13 cellular contexts compared by ENCODE assay signal in genomic region chr20:38023181-38024085, GRCh38. TPM values are rescaled to one million over a fixed set of nuclear protein-coding genes. Genes with fewer than 3 reads are reported as not detected.
A peak's percentile ranks its signal among the peaks of the same experiment; 100 is the strongest.
DNase-seq lines count a peak whose midpoint lies in the region; ATAC-seq and TF ChIP-seq lines count a peak whose summit lies in the region.
"Had no signal": no experiment of that assay in that cellular context is flagged by ENCODE, and none has a peak within 500 bp of the region (broad histone marks: within the 10 kb centered on the region; RNA-seq: fewer than 3 reads in every experiment).

No MANE protein-coding gene starts in this region.

- POLR2A ChIA-PET in activated naive CD8-positive, alpha-beta T cell treated with anti-CD3 and anti-CD28 coated beads, Interleukin-2, amount 10 ng/mL, durations not matched to agents 7 days and 5 days (lab: Charles Lee): interaction anchor here (1.6 kb wide), 1 partner anchor 10 kb away, joined by 6 read pairs; the partner anchor contains the start of genes RPRD1B and TTI1
- POLR2A ChIA-PET in PC-3 (lab: Charles Lee; ENCODE audit: unreplicated experiment): interaction anchor here (0.7 to 0.8 kb wide), 3 partner anchors 11 to 458 kb away, joined by 3 to 5 read pairs (median 3); no protein-coding TSS in a partner anchor

- H3K9me3 Mint-ChIP-seq in activated naive CD8-positive, alpha-beta T cell treated with anti-CD3 and anti-CD28 coated beads, Interleukin-2, amount 10 ng/mL, durations not matched to agents 7 days and 5 days: peaks cover 7% of the 10 kb centered on the region
- H3K9me3 Mint-ChIP-seq in activated naive CD8-positive, alpha-beta T cell treated with anti-CD3 and anti-CD28 coated beads for 36 hours: peaks cover 1% of the 10 kb centered on the region

- no peaks in the 10 kb centered on the region for H3K27me3 ChIP-seq in PC-3 (ENCODE audit: low read length)
- no peaks in the 10 kb centered on the region for H3K27me3 ChIP-seq in stomach
- no peaks in the 10 kb centered on the region for H3K27me3 ChIP-seq in prostate gland (replicated peaks; ENCODE audit: insufficient read depth)
- no peaks in the 10 kb centered on the region for H3K27me3 ChIP-seq in testis

- H3K36me3 Mint-ChIP-seq in activated naive CD8-positive, alpha-beta T cell treated with anti-CD3 and anti-CD28 coated beads, Interleukin-2, amount 10 ng/mL, durations not matched to agents 7 days and 5 days: peaks cover 38% of the 10 kb centered on the region
- H3K36me3 Mint-ChIP-seq in activated naive CD8-positive, alpha-beta T cell treated with anti-CD3 and anti-CD28 coated beads for 36 hours: peaks cover 40% of the 10 kb centered on the region

- TF ChIP-seq POLR2A in stomach (IDR thresholded peaks at IDR 0.05): no peak
- TF ChIP-seq POLR2A in prostate gland (IDR thresholded peaks at IDR 0.05): no peak
- TF ChIP-seq POLR2A in testis (IDR thresholded peaks at IDR 0.05): no peak

- H3K4me2 ChIP-seq in PC-3 (ENCODE audit: low read length): peak overlapping the region; percentile 59

- H3K4me1 Mint-ChIP-seq in activated naive CD8-positive, alpha-beta T cell treated with anti-CD3 and anti-CD28 coated beads, Interleukin-2, amount 10 ng/mL, durations not matched to agents 7 days and 5 days: peaks cover 5% of the 10 kb centered on the region
- peaks cover 41% of the 10 kb centered on the region for H3K4me1 Mint-ChIP-seq in activated naive CD8-positive, alpha-beta T cell treated with anti-CD3 and anti-CD28 coated beads for 36 hours

- 62 to 77% (median 65%) methylated on average over 5 of the region's 5 CpGs for WGBS in stomach, 5 donors
- 64% methylated on average over 5 of the region's 5 CpGs for WGBS in prostate gland
- WGBS in testis, 2 donors: 63 to 79% methylated on average over 5 of the region's 5 CpGs

- H4K20me1 ChIP-seq in PC-3 (ENCODE audit: low read length): peaks cover 18% of the 10 kb centered on the region

- TF ChIP-seq EP300 in stomach (IDR thresholded peaks at IDR 0.05): no peak

- DNase-seq in activated naive CD8-positive, alpha-beta T cell treated with anti-CD3 and anti-CD28 coated beads, Interleukin-2, amount 10 ng/mL, durations not matched to agents 7 days and 5 days: no peak
- DNase-seq in activated naive CD8-positive, alpha-beta T cell treated with anti-CD3 and anti-CD28 coated beads for 36 hours: no peak
- peak; percentile 61 for DNase-seq in PC-3
- peak; percentile 31 for DNase-seq in fibroblast of the aortic adventitia (ENCODE audit: low read depth)
- no peak for DNase-seq in stomach
- DNase-seq in prostate gland (ENCODE audit: low spot score): no peak
- no peak for DNase-seq in T1000 (lab: John Stamatoyannopoulos, UW)
- DNase-seq in testis: no peak
- DNase-seq: activated naive CD4-positive, alpha-beta T cell treated with anti-CD3 and anti-CD28 coated beads for 36 hours; H7; stimulated activated CD4-positive, alpha-beta T cell treated with anti-CD3 and anti-CD28 coated beads, Interleukin-12 subunit alpha, Interleukin-12 subunit beta, amount 100 ng/mL, for 4 hours; WERI-Rb-1 had no signal

- CTCF ChIA-PET in PC-3 (lab: Charles Lee): interaction anchor here (0.6 kb wide), 1 partner anchor 20 kb away, joined by 3 read pairs; no protein-coding TSS in a partner anchor

- H3K79me2 ChIP-seq in PC-3 (ENCODE audit: low read length): peaks cover 90% of the 10 kb centered on the region

- H3K4me1 ChIP-seq in PC-3 (ENCODE audit: insufficient read depth, low read length) (peaks cover 42% of the 10 kb centered on the region), stomach (peaks cover 0 to 32% (median 20%) of the 10 kb centered on the region in 4 donors), prostate gland (replicated peaks) (no peaks in the 10 kb centered on the region), testis (peaks cover 4% of the 10 kb centered on the region)

- peak overlapping the region; percentile 45 for H3K27ac ChIP-seq in PC-3 (ENCODE audit: low read length)
- H3K27ac ChIP-seq in stomach: peak overlapping the region in 3 of 5 donors; percentile 15 to 38 (median 29)
- H3K27ac ChIP-seq in prostate gland: no peak overlapping the region
- no peak overlapping the region for H3K27ac ChIP-seq in testis
- H3K27ac ChIP-seq: epithelial cell of prostate, WERI-Rb-1 had no signal

- intact Hi-C loops in PC-3 (cut with micrococcal nuclease): loop anchor here (1.0 kb wide), 1 partner anchor 22 kb away; no protein-coding TSS in a partner anchor
- intact Hi-C loops in stomach (cut with DNase I; ENCODE audit: low total_unique reads): no loop called here
- intact Hi-C loops in prostate gland (cut with DNase I): no loop called here
- intact Hi-C loops in testis (cut with DNase I; ENCODE audit: low total_unique reads): no loop called here

- no peak overlapping the region for H3K9ac ChIP-seq in PC-3 (ENCODE audit: low read length)

- H3K9me2 ChIP-seq in PC-3 (replicated peaks; ENCODE audit: low read length): no peaks in the 10 kb centered on the region

- no peak for ATAC-seq in activated naive CD8-positive, alpha-beta T cell treated with anti-CD3 and anti-CD28 coated beads, Interleukin-2, amount 10 ng/mL, durations not matched to agents 7 days and 5 days (ENCODE audit: low read depth)
- peak; percentile 87 for ATAC-seq in PC-3

- H3F3A ChIP-seq in PC-3 (ENCODE audit: low read length, unreplicated experiment): peaks cover 4% of the 10 kb centered on the region

- peaks cover 18% of the 10 kb centered on the region for H3K36me3 ChIP-seq in PC-3 (ENCODE audit: low read depth, low read length)
- H3K36me3 ChIP-seq in stomach: peaks cover 0 to 13% (median 10%) of the 10 kb centered on the region in 4 donors
- no peaks in the 10 kb centered on the region for H3K36me3 ChIP-seq in prostate gland
- H3K36me3 ChIP-seq in testis (ENCODE audit: low read depth, missing control alignments): no peaks in the 10 kb centered on the region

- H3K4me3 ChIP-seq in PC-3 (ENCODE audit: low read length): no peak overlapping the region
- no peak overlapping the region for H3K4me3 ChIP-seq in fibroblast of the aortic adventitia (ENCODE audit: low read depth, low read length)
- no peak overlapping the region for H3K4me3 ChIP-seq in stomach
- H3K4me3 ChIP-seq in prostate gland: no peak overlapping the region
- no peak overlapping the region for H3K4me3 ChIP-seq in testis

- no peak overlapping the region for H3K4me3 Mint-ChIP-seq in activated naive CD8-positive, alpha-beta T cell treated with anti-CD3 and anti-CD28 coated beads, Interleukin-2, amount 10 ng/mL, durations not matched to agents 7 days and 5 days
- H3K4me3 Mint-ChIP-seq in activated naive CD8-positive, alpha-beta T cell treated with anti-CD3 and anti-CD28 coated beads for 36 hours: no peak overlapping the region
- H3K4me3 Mint-ChIP-seq: activated naive CD4-positive, alpha-beta T cell treated with anti-CD3 and anti-CD28 coated beads for 36 hours had no signal

- TF ChIP-seq CTCF in PC-3 (conservative IDR thresholded peaks at IDR 0.05; ENCODE audit: low read depth, low read length) (no peak), fibroblast of the aortic adventitia (IDR thresholded peaks at IDR 0.05; ENCODE audit: insufficient read depth, low read length) (no peak), stomach (IDR thresholded peaks at IDR 0.05) (no peak), prostate gland (IDR thresholded peaks at IDR 0.05) (no peak), testis (IDR thresholded peaks at IDR 0.05) (no peak)

- H2AFZ ChIP-seq in PC-3 (ENCODE audit: low read length): no peak overlapping the region

- no TSS peak for BruUV-seq in PC-3 (replicated peaks; lab: Mats Ljungman, UMichigan)

- H3K9me3 ChIP-seq in PC-3 (ENCODE audit: low read length): no peaks in the 10 kb centered on the region; the same call in 1 of the 2 replicates
- H3K9me3 ChIP-seq in stomach: peaks cover 0 to 7% (median 4%) of the 10 kb centered on the region in 4 donors
- no peaks in the 10 kb centered on the region for H3K9me3 ChIP-seq in prostate gland
- no peaks in the 10 kb centered on the region for H3K9me3 ChIP-seq in testis

- H3K27me3 Mint-ChIP-seq in activated naive CD8-positive, alpha-beta T cell treated with anti-CD3 and anti-CD28 coated beads, Interleukin-2, amount 10 ng/mL, durations not matched to agents 7 days and 5 days: no peaks in the 10 kb centered on the region
- H3K27me3 Mint-ChIP-seq in activated naive CD8-positive, alpha-beta T cell treated with anti-CD3 and anti-CD28 coated beads for 36 hours: no peaks in the 10 kb centered on the region

- peak overlapping the region; percentile 15 for H3K27ac Mint-ChIP-seq in activated naive CD8-positive, alpha-beta T cell treated with anti-CD3 and anti-CD28 coated beads, Interleukin-2, amount 10 ng/mL, durations not matched to agents 7 days and 5 days
- H3K27ac Mint-ChIP-seq in activated naive CD8-positive, alpha-beta T cell treated with anti-CD3 and anti-CD28 coated beads for 36 hours: no peak overlapping the region
- H3K27ac Mint-ChIP-seq: activated naive CD4-positive, alpha-beta T cell treated with anti-CD3 and anti-CD28 coated beads for 36 hours had no signal

RNA-seq across cellular contexts. Expression of gene TTI1, which starts 9.8 kb away (rescaled TPM):
- 10 to 100 TPM; 28.2 TPM for total RNA-seq in activated naive CD8-positive, alpha-beta T cell treated with anti-CD3 and anti-CD28 coated beads, Interleukin-2, amount 10 ng/mL, durations not matched to agents 7 days and 5 days
- total RNA-seq in activated naive CD8-positive, alpha-beta T cell treated with anti-CD3 and anti-CD28 coated beads for 36 hours: 10 to 100 TPM; 38.1 to 40.7 TPM
- total RNA-seq in PC-3 (2014; rRNA removed) (21.8 and 23.2 TPM in 2 replicates), fibroblast of the aortic adventitia (ENCODE audit: low replicate concordance) (4.3 and 26.0 TPM in 2 replicates), stomach (10 to 100 TPM in 3 of 5 donors, 1 to 10 TPM in 2; 3.1 to 27.2 (median 11.7) TPM), prostate gland (10 to 100 TPM; 14.8 to 26.2 TPM), testis (10 to 100 TPM; 26.0 to 30.5 TPM)
- polyA plus RNA-seq in stomach (1 to 10 TPM; 5.0 to 6.2 (median 5.9) TPM), testis (ENCODE audit: insufficient read depth, low read depth, low replicate concordance) (24.1 TPM)

RNA-seq across cellular contexts. Expression of gene RPRD1B, which starts 10.1 kb away (rescaled TPM):
- total RNA-seq in activated naive CD8-positive, alpha-beta T cell treated with anti-CD3 and anti-CD28 coated beads, Interleukin-2, amount 10 ng/mL, durations not matched to agents 7 days and 5 days: 10 to 100 TPM; 39.2 to 41.0 TPM
- 10 to 100 TPM; 37.6 to 42.7 TPM for total RNA-seq in activated naive CD8-positive, alpha-beta T cell treated with anti-CD3 and anti-CD28 coated beads for 36 hours
- total RNA-seq in PC-3 (2014; rRNA removed) (40.1 and 43.6 TPM in 2 replicates), fibroblast of the aortic adventitia (ENCODE audit: low replicate concordance) (19.5 and 36.0 TPM in 2 replicates), stomach (10 to 100 TPM in 4 of 5 donors, 1 to 10 TPM in 1; 8.1 to 60.0 (median 31.5) TPM), prostate gland (10 to 100 TPM; 21.9 to 27.5 TPM), testis (10 to 100 TPM; 41.9 to 50.5 TPM)
- polyA plus RNA-seq in stomach (10 to 100 TPM in 1 of 3 donors, 1 to 10 TPM in 2; 8.0 to 10.2 (median 8.1) TPM), testis (ENCODE audit: insufficient read depth, low read depth, low replicate concordance) (30.4 TPM)

Comparison
In these comparisons a context has a peak if more than half of its experiments do, and no peak if none do; other contexts are left out.
1. DNase-seq: peak in PC-3 (single experiment) and fibroblast of the aortic adventitia (single experiment); none in activated naive CD8-positive, alpha-beta T cell treated with anti-CD3 and anti-CD28 coated beads, Interleukin-2, amount 10 ng/mL, durations not matched to agents 7 days and 5 days (single experiment), activated naive CD8-positive, alpha-beta T cell treated with anti-CD3 and anti-CD28 coated beads for 36 hours (single experiment), stomach (single experiment), prostate gland (single experiment), T1000 (single experiment) and testis (single experiment).
2. H3K27ac ChIP-seq: peak in PC-3 (single experiment) and stomach (3 of 5); none in prostate gland (0 of 2) and testis (0 of 2).